9 cellular contexts compared by ENCODE assay signal in the genomic region with DNA sequence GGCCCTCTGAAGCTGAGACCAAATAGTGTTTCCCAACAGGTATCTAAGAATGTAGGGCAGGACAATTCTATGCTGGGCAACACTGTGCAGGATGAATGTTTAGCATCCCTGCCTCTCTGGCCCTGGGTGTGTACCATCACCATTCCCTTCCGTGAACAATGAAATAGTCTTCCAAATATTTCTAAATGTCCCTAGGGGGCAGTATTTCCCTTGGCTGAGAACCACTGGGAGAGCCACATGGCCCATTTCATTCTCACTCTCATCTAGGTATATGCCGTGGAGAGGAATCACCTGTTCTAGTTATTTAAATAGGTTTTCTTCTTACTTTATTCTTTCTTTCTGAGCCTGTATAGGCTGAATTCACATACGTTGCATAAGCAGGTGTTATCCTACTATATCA.
DNase-seq lines count a peak whose midpoint lies in the region; ATAC-seq and TF ChIP-seq lines count a peak whose summit lies in the region.
"Had no signal": no experiment of that assay in that cellular context is flagged by ENCODE, and none has a peak within 500 bp of the region (broad histone marks: within the 10 kb centered on the region; RNA-seq: fewer than 3 reads in every experiment).

No MANE protein-coding gene starts in this region.

- H3K36me3 Mint-ChIP-seq in nephron progenitor cell (ENCODE audit: low read depth) = peaks cover 9% of the 10 kb centered on the region

- H3K9me3 Mint-ChIP-seq in nephron progenitor cell = peaks cover 15% of the 10 kb centered on the region

- no peak for ATAC-seq in HG02763 (IDR thresholded peaks at IDR 0.05; ENCODE audit: unreplicated experiment)
- no peak for ATAC-seq in GM21360 (IDR thresholded peaks at IDR 0.05; ENCODE audit: unreplicated experiment)

- no peak overlapping the region for H3K27ac Mint-ChIP-seq in nephron progenitor cell

- DNase-seq in NCI-H1092 treated with DMSO at 0.1 percent for 48 hours (lab: John Stamatoyannopoulos, UW) (peak; percentile 65), astrocyte of the hippocampus (ENCODE audit: low read depth, low spot score) (peak; percentile 26), nephron progenitor cell (no peak), HCEC 1CT (no peak), GOT3 (lab: John Stamatoyannopoulos, UW) (no peak)

- no peak overlapping the region for H3K4me3 ChIP-seq in GM12875 (ENCODE audit: low read depth, low read length)
- H3K4me3 ChIP-seq: HAP-1 had no signal

- TF ChIP-seq CTCF in GM12875 (IDR thresholded peaks at IDR 0.05; ENCODE audit: borderline replicate concordance, insufficient read depth, low read depth, low read length) (peak; percentile 17; the same call in 1 of the 2 replicates), nephron progenitor cell (IDR thresholded peaks at IDR 0.05) (peak; percentile 45)

- H3K27me3 Mint-ChIP-seq in nephron progenitor cell (ENCODE audit: low read depth, poor library complexity) = peaks cover 6% of the 10 kb centered on the region

- peaks cover 5% of the 10 kb centered on the region for H3K4me1 Mint-ChIP-seq in nephron progenitor cell

- no peak overlapping the region for H3K4me3 Mint-ChIP-seq in nephron progenitor cell

Comparison
In these comparisons a context has a peak if more than half of its experiments do, and no peak if none do; other contexts are left out.
1. DNase-seq: peak in NCI-H1092 treated with DMSO at 0.1 percent for 48 hours (single experiment) and astrocyte of the hippocampus (single experiment); none in nephron progenitor cell (single experiment), HCEC 1CT (single experiment) and GOT3 (single experiment).